Comparison of ENCODE assay signal across 8 cellular contexts in the genomic region with DNA sequence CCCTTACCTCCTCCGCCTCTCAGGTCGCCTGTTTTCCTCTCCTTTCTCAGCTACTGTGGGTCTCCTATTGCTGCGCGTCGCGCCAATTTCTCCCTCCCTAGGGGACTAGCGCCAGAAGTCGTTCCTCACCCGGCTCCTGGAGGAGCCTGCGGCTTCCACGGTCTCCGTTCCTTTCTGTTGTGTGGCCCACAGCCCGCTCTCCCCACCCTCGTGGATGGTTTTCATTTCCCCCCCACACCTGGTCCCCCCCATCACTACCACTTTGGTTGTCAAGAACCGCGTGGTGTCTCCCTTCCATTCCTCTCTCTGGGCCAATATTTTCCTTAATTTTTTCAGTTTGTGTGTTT. TPM values are rescaled to one million over a fixed set of nuclear protein-coding genes. Genes with fewer than 3 reads are reported as not detected.
DNase-seq lines count a peak whose midpoint lies in the region; ATAC-seq and TF ChIP-seq lines count a peak whose summit lies in the region.

No MANE protein-coding gene starts in this region.

- H3K9me3 ChIP-seq in OCI-LY3 (ENCODE audit: insufficient read depth, low read length): no peaks in the 10 kb centered on the region
- H3K9me3 ChIP-seq in ectodermal cell (ENCODE audit: control insufficient read depth, low read length): no peaks in the 10 kb centered on the region
- no peaks in the 10 kb centered on the region for H3K9me3 ChIP-seq in mononuclear cell (ENCODE audit: low read depth, low read length)
- no peaks in the 10 kb centered on the region for H3K9me3 ChIP-seq in upper lobe of left lung

- H3K4me2 ChIP-seq in OCI-LY3 (ENCODE audit: low read length): peak overlapping the region; percentile 89

- WGBS in ectodermal cell, 2 experiments: 0% methylated on average over 14 of the region's 16 CpGs
- WGBS in upper lobe of left lung, 2 donors: 0 to 1% methylated on average over 15 to 16 of the region's 16 CpGs

- no peaks in the 10 kb centered on the region for H4K20me1 ChIP-seq in OCI-LY3 (ENCODE audit: insufficient read depth, low read length)

- H3K36me3 ChIP-seq in OCI-LY3 (replicated peaks; ENCODE audit: low read depth, low read length) (peaks cover 11% of the 10 kb centered on the region), ectodermal cell (ENCODE audit: control insufficient read depth, insufficient read depth, low read length) (no peaks in the 10 kb centered on the region), upper lobe of left lung (peaks cover 0 to 11% (median 8%) of the 10 kb centered on the region in 4 donors)

- TF ChIP-seq EP300 in upper lobe of left lung (IDR thresholded peaks at IDR 0.05): no peak

- H3K27ac ChIP-seq in OCI-LY3 (ENCODE audit: low read length) (peak overlapping the region; percentile 76), ectodermal cell (ENCODE audit: insufficient read depth, low read depth, low read length, poor library complexity, severe bottlenecking) (peak overlapping the region; percentile 68), upper lobe of left lung (peak overlapping the region; percentile 95 to 99 (median 97))

- peak overlapping the region; percentile 88 for H3K9ac ChIP-seq in OCI-LY3 (ENCODE audit: low read length)

- TF ChIP-seq CTCF in OCI-LY3 (IDR thresholded peaks at IDR 0.05; ENCODE audit: low read depth, low read length) (peak; percentile 40; the same call in 1 of the 2 replicates), upper lobe of left lung (IDR thresholded peaks at IDR 0.05) (no peak)

- H3K27me3 ChIP-seq in OCI-LY3 (ENCODE audit: low read depth, low read length): no peaks in the 10 kb centered on the region
- no peaks in the 10 kb centered on the region for H3K27me3 ChIP-seq in ectodermal cell (ENCODE audit: control insufficient read depth, insufficient read depth, low read length, poor library complexity, severe bottlenecking)
- no peaks in the 10 kb centered on the region for H3K27me3 ChIP-seq in mononuclear cell (ENCODE audit: insufficient read depth, low read length)
- H3K27me3 ChIP-seq in upper lobe of left lung: no peaks in the 10 kb centered on the region

- DNase-seq in activated gamma-delta T cell treated with anti-CD3 and anti-CD28 coated beads, Interleukin-2, amount 50 U/mL, for 16 hours (ENCODE audit: low read depth): peak; percentile 29
- DNase-seq in activated gamma-delta T cell treated with Interleukin-2 at 50 U/mL for 16 hours (no peak), upper lobe of left lung (peak in 1 of 2 donors; percentile 39), NK-92 (lab: John Stamatoyannopoulos, UW; ENCODE audit: unreplicated experiment) (no peak)

- peak overlapping the region; percentile 64 for H2AFZ ChIP-seq in OCI-LY3 (ENCODE audit: low read depth, low read length)

- ATAC-seq in HG02678 (IDR thresholded peaks at IDR 0.05; ENCODE audit: unreplicated experiment): peak; percentile 24
- ATAC-seq in upper lobe of left lung (ENCODE audit: low FRiP score in 2 of 2): peak; percentile 38 to 42

- TF ChIP-seq POLR2A in upper lobe of left lung (IDR thresholded peaks at IDR 0.05): no peak

- H3K4me1 ChIP-seq in OCI-LY3 (ENCODE audit: low read length): peaks cover 36% of the 10 kb centered on the region
- peaks cover 9% of the 10 kb centered on the region for H3K4me1 ChIP-seq in ectodermal cell (ENCODE audit: control insufficient read depth, insufficient read depth, low read length)
- H3K4me1 ChIP-seq in mononuclear cell (ENCODE audit: insufficient read depth, low read length): peaks cover 57% of the 10 kb centered on the region
- H3K4me1 ChIP-seq in upper lobe of left lung: peaks cover 41 to 72% (median 56%) of the 10 kb centered on the region in 4 donors

- peak overlapping the region; percentile 88 for H3K4me3 ChIP-seq in OCI-LY3 (ENCODE audit: low read length)
- H3K4me3 ChIP-seq in ectodermal cell (ENCODE audit: insufficient read depth, low read depth, low read length): peak overlapping the region; percentile 89
- peak overlapping the region; percentile 99 for H3K4me3 ChIP-seq in mononuclear cell (ENCODE audit: low read length)
- peak overlapping the region; percentile 85 to 96 (median 92) for H3K4me3 ChIP-seq in upper lobe of left lung

- H3K79me2 ChIP-seq in OCI-LY3 (ENCODE audit: low read length): peaks cover 92% of the 10 kb centered on the region

RNA-seq across cellular contexts. Expression of a gene that starts 0.5 kb away (rescaled TPM):
- 15.0 TPM for polyA plus RNA-seq in ectodermal cell (2013, experiment 1 of 4)
- polyA plus RNA-seq in ectodermal cell (2013, experiment 2 of 4): 14.3 TPM
- 10.8 TPM for polyA plus RNA-seq in ectodermal cell (2013, experiment 3 of 4)
- polyA plus RNA-seq in ectodermal cell (2013, experiment 4 of 4): 12.0 TPM
- total RNA-seq in mononuclear cell: 58.8 TPM
- total RNA-seq in upper lobe of left lung: 10 to 100 TPM; 22.1 to 40.1 (median 29.2) TPM

RNA-seq across cellular contexts. Expression of a gene that starts 0.7 kb away (rescaled TPM):
- polyA plus RNA-seq in ectodermal cell (2013, experiment 1 of 4): 17.1 TPM
- 18.2 TPM for polyA plus RNA-seq in ectodermal cell (2013, experiment 2 of 4)
- polyA plus RNA-seq in ectodermal cell (2013, experiment 3 of 4): 15.4 TPM
- 15.1 TPM for polyA plus RNA-seq in ectodermal cell (2013, experiment 4 of 4)
- total RNA-seq in mononuclear cell (17.2 TPM), upper lobe of left lung (10 to 100 TPM in 3 of 6 donors, 1 to 10 TPM in 3; 2.0 to 12.0 (median 9.7) TPM)

RNA-seq across cellular contexts. Expression of a gene that starts 59.7 kb away (rescaled TPM):
- polyA plus RNA-seq in ectodermal cell (2013, experiment 1 of 4): 41.7 TPM
- 40.7 TPM for polyA plus RNA-seq in ectodermal cell (2013, experiment 2 of 4)
- 32.1 TPM for polyA plus RNA-seq in ectodermal cell (2013, experiment 3 of 4)
- polyA plus RNA-seq in ectodermal cell (2013, experiment 4 of 4): 40.8 TPM
- total RNA-seq in mononuclear cell (18.2 TPM), upper lobe of left lung (100 to 1,000 TPM in 1 of 6 donors, 10 to 100 TPM in 5; 22.7 to 109 (median 34.0) TPM)
